Comparison of ENCODE assay signal across 12 cellular contexts in the genomic region with DNA sequence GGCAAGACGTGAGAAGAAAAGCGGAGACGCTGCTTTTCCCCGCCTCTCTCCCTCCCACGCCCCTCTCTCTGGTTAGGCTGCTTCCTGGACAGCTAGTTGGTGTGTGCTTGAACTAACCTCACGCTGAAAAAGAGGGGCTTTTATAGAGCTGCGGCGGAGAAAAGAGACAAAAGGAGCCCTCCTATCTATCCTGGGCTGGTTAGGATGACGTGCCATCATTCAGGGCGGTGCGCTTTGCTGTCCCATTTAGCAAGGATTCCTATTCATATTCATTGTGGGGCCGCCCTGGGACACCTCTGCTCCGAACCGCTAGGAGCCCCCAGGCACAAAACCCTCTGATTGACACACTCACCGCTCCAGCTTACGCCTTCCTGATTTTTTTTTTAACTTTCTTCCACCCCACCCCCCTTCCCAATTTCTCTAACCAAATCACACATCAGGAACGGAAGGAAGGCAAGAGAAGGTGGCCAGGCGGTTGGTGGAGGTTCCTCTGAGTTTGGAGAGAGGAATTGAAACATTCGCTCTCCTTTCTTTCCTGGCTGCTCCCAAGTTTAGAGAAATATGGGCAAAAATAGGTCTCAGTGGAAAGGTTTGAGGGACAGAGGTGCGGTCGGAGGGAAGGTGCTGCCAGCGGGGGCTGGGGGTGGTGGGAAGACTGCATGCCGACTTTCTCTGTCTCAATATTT. TPM values are rescaled to one million over a fixed set of nuclear protein-coding genes. Genes with fewer than 3 reads are reported as not detected.
DNase-seq lines count a peak whose midpoint lies in the region; ATAC-seq and TF ChIP-seq lines count a peak whose summit lies in the region.
"Had no signal": no experiment of that assay in that cellular context is flagged by ENCODE, and none has a peak within 500 bp of the region (broad histone marks: within the 10 kb centered on the region; RNA-seq: fewer than 3 reads in every experiment).

A gene (minus strand): TSS at position 114 of the 686 bp plus-strand sequence. CDS start 224 bp downstream, outside the sequence.

- WGBS in heart left ventricle, 4 donors: 5 to 9% (median 8%) methylated on average over 23 of the region's 23 CpGs

- H3K36me3 Mint-ChIP-seq in activated naive CD4-positive, alpha-beta T cell treated with anti-CD3 and anti-CD28 coated beads, Interleukin-2, amount 50 U/mL, for 24 hours: peaks cover 3% of the 10 kb centered on the region
- no peaks in the 10 kb centered on the region for H3K36me3 Mint-ChIP-seq in mesothelial cell of epicardium

- ATAC-seq in heart left ventricle (no peak), thoracic aorta (ENCODE audit: insufficient number of reproducible peaks, low FRiP score, low read depth) (no peak), HG02588 (IDR thresholded peaks at IDR 0.05; ENCODE audit: unreplicated experiment) (no peak), HG02938 (IDR thresholded peaks at IDR 0.05; ENCODE audit: unreplicated experiment) (no peak)
- ATAC-seq: body of pancreas, GM12878, HCT116 had no signal

- no peaks in the 10 kb centered on the region for H3K9me3 Mint-ChIP-seq in activated naive CD4-positive, alpha-beta T cell treated with anti-CD3 and anti-CD28 coated beads, Interleukin-2, amount 50 U/mL, for 24 hours
- H3K9me3 Mint-ChIP-seq in mesothelial cell of epicardium: no peaks in the 10 kb centered on the region

- H3K27me3 Mint-ChIP-seq in activated naive CD4-positive, alpha-beta T cell treated with anti-CD3 and anti-CD28 coated beads, Interleukin-2, amount 50 U/mL, for 24 hours: peaks cover 84% of the 10 kb centered on the region
- H3K27me3 Mint-ChIP-seq in mesothelial cell of epicardium (ENCODE audit: low read depth): peaks cover 100% of the 10 kb centered on the region

- H3K36me3 ChIP-seq in left ventricle myocardium inferior (no peaks in the 10 kb centered on the region), heart left ventricle (no peaks in the 10 kb centered on the region), thoracic aorta (no peaks in the 10 kb centered on the region), SJCRH30 (no peaks in the 10 kb centered on the region)

- peak within 1 kb of the TSS; percentile 66 for H3K4me3 Mint-ChIP-seq in activated naive CD4-positive, alpha-beta T cell treated with anti-CD3 and anti-CD28 coated beads, Interleukin-2, amount 50 U/mL, for 24 hours
- peak within 1 kb of the TSS; percentile 46 for H3K4me3 Mint-ChIP-seq in mesothelial cell of epicardium

- intact Hi-C loops in left ventricle myocardium inferior (cut with micrococcal nuclease): no loop called here
- intact Hi-C loops in heart left ventricle (cut with DNase I): no loop called here

- H3K9me3 ChIP-seq in left ventricle myocardium inferior (replicated peaks): no peaks in the 10 kb centered on the region
- H3K9me3 ChIP-seq in heart left ventricle: no peaks in the 10 kb centered on the region
- no peaks in the 10 kb centered on the region for H3K9me3 ChIP-seq in thoracic aorta
- no peaks in the 10 kb centered on the region for H3K9me3 ChIP-seq in SJCRH30 (replicated peaks)
- H3K9me3 ChIP-seq: body of pancreas had no signal

- TF ChIP-seq POLR2A in heart left ventricle (IDR thresholded peaks at IDR 0.05): no peak

- H3K4me3 ChIP-seq in left ventricle myocardium inferior (peak within 1 kb of the TSS; percentile 34), heart left ventricle (peak within 1 kb of the TSS in 4 of 12 donors; percentile 10 to 32 (median 19)), thoracic aorta (peak within 1 kb of the TSS; percentile 40), SJCRH30 (no peak within 1 kb of the TSS)
- H3K4me3 ChIP-seq: body of pancreas, GM12878 had no signal

- H3K27me3 ChIP-seq in left ventricle myocardium inferior (ENCODE audit: low read depth) (peaks cover 100% of the 10 kb centered on the region), heart left ventricle (peaks cover 71 to 100% (median 99%) of the 10 kb centered on the region in 9 donors), thoracic aorta (replicated peaks; ENCODE audit: insufficient read depth) (peaks cover 40% of the 10 kb centered on the region), SJCRH30 (no peaks in the 10 kb centered on the region; the same call in 1 of the 2 replicates)

- no peak within 1 kb of the TSS for H3K27ac ChIP-seq in left ventricle myocardium inferior (replicated peaks)
- no peak within 1 kb of the TSS for H3K27ac ChIP-seq in heart left ventricle
- peak within 1 kb of the TSS in 1 of 2 donors; percentile 18 for H3K27ac ChIP-seq in thoracic aorta
- H3K27ac ChIP-seq in SJCRH30: no peak within 1 kb of the TSS
- H3K27ac ChIP-seq: body of pancreas had no signal

- no peak for DNase-seq in left ventricle myocardium inferior
- no peak for DNase-seq in heart left ventricle
- DNase-seq in mesothelial cell of epicardium (ENCODE audit: low spot score in 2 of 2, unreplicated experiment in 2 of 2): no peak
- no peak for DNase-seq in thoracic aorta (ENCODE audit: low spot score)
- no peak for DNase-seq in SJCRH30
- DNase-seq: body of pancreas had no signal

- TF ChIP-seq CTCF in left ventricle myocardium inferior (IDR thresholded peaks at IDR 0.05; ENCODE audit: borderline replicate concordance) (no peak), heart left ventricle (IDR thresholded peaks at IDR 0.05) (no peak), mesothelial cell of epicardium (IDR thresholded peaks at IDR 0.05; ENCODE audit: unreplicated experiment) (no peak), thoracic aorta (IDR thresholded peaks at IDR 0.05) (no peak)

- H3K4me1 ChIP-seq in left ventricle myocardium inferior (peaks cover 48% of the 10 kb centered on the region), heart left ventricle (peaks cover 0 to 54% (median 13%) of the 10 kb centered on the region in 12 donors), thoracic aorta (ENCODE audit: control insufficient read depth in 1 of 2, low read depth in 2 of 2) (peaks cover 0 to 47% of the 10 kb centered on the region in 2 donors), SJCRH30 (no peaks in the 10 kb centered on the region)

- H3K27ac Mint-ChIP-seq in activated naive CD4-positive, alpha-beta T cell treated with anti-CD3 and anti-CD28 coated beads, Interleukin-2, amount 50 U/mL, for 24 hours: peak within 1 kb of the TSS; percentile 47
- no peak within 1 kb of the TSS for H3K27ac Mint-ChIP-seq in mesothelial cell of epicardium

- H3K4me1 Mint-ChIP-seq in activated naive CD4-positive, alpha-beta T cell treated with anti-CD3 and anti-CD28 coated beads, Interleukin-2, amount 50 U/mL, for 24 hours: peaks cover 60% of the 10 kb centered on the region
- peaks cover 38% of the 10 kb centered on the region for H3K4me1 Mint-ChIP-seq in mesothelial cell of epicardium

RNA-seq across cellular contexts. Expression of the gene that starts here (rescaled TPM):
- total RNA-seq in left ventricle myocardium inferior: not detected
- total RNA-seq in heart left ventricle: not detected
- not detected for polyA plus RNA-seq in heart left ventricle
- 0.27 to 0.35 TPM (median 0.34 TPM) in 3 replicates for total RNA-seq in mesothelial cell of epicardium
- total RNA-seq in thoracic aorta: not detected
- total RNA-seq in SJCRH30 (2014; rRNA removed; shearing (Covaris generic)): not detected in 2 replicates
- total RNA-seq: body of pancreas, GM12878, renal cortical epithelial cell had no signal
- polyA plus RNA-seq: GM12878 had no signal
